Comparison of ENCODE assay signal across 13 cellular contexts in the genomic region with DNA sequence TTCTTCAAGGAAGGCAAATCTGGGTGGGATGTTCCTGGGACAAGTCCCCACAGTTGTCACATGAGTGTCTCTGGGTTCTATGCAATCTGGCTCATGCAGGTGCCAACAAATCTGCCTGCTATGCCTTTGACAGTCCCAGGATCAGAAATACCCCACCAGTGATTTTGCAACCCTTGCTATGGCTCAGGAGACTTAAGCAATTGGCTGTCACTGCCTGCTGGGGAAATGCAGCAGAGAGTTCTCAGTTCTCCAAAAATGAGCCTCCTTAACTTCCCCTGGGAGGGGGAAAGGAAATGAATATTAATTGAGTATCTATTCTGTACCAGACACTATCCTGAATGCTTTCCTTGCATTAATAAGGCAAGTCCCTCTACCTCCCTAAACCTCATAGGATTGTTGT.
"Had no signal": no experiment of that assay in that cellular context is flagged by ENCODE, and none has a peak within 500 bp of the region (broad histone marks: within the 10 kb centered on the region; RNA-seq: fewer than 3 reads in every experiment).

No MANE protein-coding gene starts in this region.

- H3K27me3 ChIP-seq: neural progenitor cell had no signal

- H3K27ac ChIP-seq: epithelial cell of prostate, neural progenitor cell, spleen, VCaP had no signal

- H3K4me1 ChIP-seq: neural progenitor cell had no signal

- H3K4me3 ChIP-seq: neural progenitor cell, spleen had no signal

- H3K36me3 ChIP-seq: neural progenitor cell, spleen had no signal

- ATAC-seq: activated naive CD8-positive, alpha-beta T cell treated with anti-CD3 and anti-CD28 coated beads, Interleukin-2, amount 50 U/mL, for 24 hours; sciatic nerve; stimulated activated naive CD8-positive, alpha-beta T cell treated with anti-CD3 and anti-CD28 coated beads, Interleukin-15, amount 100 ng/mL, for 72 hours had no signal

- DNase-seq: activated CD4-positive, alpha-beta T cell treated with anti-CD3 and anti-CD28 coated beads for 1 hour; activated CD4-positive, alpha-beta T cell treated with anti-CD3 and anti-CD28 coated beads, Interleukin-2, amount 50 U/mL, for 4 hours; activated naive CD4-positive, alpha-beta T cell treated with anti-CD3 and anti-CD28 coated beads for 36 hours; activated naive CD8-positive, alpha-beta T cell treated with anti-CD3 and anti-CD28 coated beads, Interleukin-2, amount 50 U/mL, for 24 hours; dermis blood vessel endothelial cell; foreskin melanocyte; spleen; stimulated activated CD4-positive, alpha-beta T cell treated with anti-CD3 and anti-CD28 coated beads, Interleukin-1b, Interleukin-23, amount 100 ng/mL, for 48 hours; stimulated activated naive CD8-positive, alpha-beta T cell treated with anti-CD3 and anti-CD28 coated beads, Interleukin-15, amount 100 ng/mL, for 72 hours had no signal

- H3K4me2 ChIP-seq: neural progenitor cell had no signal

- H3K9me3 ChIP-seq: spleen had no signal

- H3K9ac ChIP-seq: neural progenitor cell had no signal
